ENCODE assay signal across 25 cellular contexts in the genomic region with DNA sequence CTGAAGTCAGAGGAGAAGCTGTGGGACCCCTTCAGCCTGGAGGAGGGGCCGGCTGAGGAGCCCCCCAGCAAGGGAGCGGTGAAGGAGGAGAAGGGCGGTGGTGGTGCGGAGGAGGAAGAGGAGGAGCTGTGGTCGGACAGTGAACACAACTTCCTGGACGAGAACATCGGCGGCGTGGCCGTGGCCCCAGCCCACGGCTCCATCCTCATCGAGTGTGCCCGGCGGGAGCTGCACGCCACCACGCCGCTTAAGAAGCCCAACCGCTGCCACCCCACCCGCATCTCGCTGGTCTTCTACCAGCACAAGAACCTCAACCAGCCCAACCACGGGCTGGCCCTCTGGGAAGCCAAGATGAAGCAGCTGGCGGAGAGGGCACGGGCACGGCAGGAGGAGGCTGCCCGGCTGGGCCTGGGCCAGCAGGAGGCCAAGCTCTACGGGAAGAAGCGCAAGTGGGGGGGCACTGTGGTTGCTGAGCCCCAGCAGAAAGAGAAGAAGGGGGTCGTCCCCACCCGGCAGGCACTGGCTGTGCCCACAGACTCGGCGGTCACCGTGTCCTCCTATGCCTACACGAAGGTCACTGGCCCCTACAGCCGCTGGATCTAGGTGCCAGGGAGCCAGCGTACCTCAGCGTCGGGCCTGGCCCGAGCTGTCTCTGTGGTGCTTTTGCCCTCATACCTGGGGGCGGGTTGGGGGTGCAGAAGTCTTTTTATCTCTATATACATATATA.
"Had no signal": no experiment of that assay in that cellular context is flagged by ENCODE, and none has a peak within 500 bp of the region (broad histone marks: within the 10 kb centered on the region; RNA-seq: fewer than 3 reads in every experiment).

No MANE protein-coding gene starts in this region.

- DNase-seq: cortex of kidney; dorsolateral prefrontal cortex; effector CD4-positive, alpha-beta T cell; foreskin keratinocyte; heart left ventricle; kidney; natural killer cell; sigmoid colon; stimulated activated CD4-positive, alpha-beta T cell treated with anti-CD3 and anti-CD28 coated beads, Interleukin-2, amount 100 ng/mL, for 24 hours; stimulated activated CD4-positive, alpha-beta T cell treated with anti-CD3 and anti-CD28 coated beads, Interleukin-4, amount 100 ng/mL, for 24 hours; upper lobe of right lung; uterus had no signal

- H3K4me3 ChIP-seq: dorsolateral prefrontal cortex, esophagus muscularis mucosa, gastroesophageal sphincter, heart left ventricle, hepatocyte, lung, sigmoid colon, thoracic aorta, tibial nerve, upper lobe of right lung, uterus had no signal

- H3K27me3 ChIP-seq: dorsolateral prefrontal cortex, esophagus muscularis mucosa, foreskin keratinocyte, gastroesophageal sphincter, heart left ventricle, hepatocyte, neutrophil, sigmoid colon, tibial nerve, upper lobe of right lung, uterus had no signal

- H3K4me1 ChIP-seq: esophagus muscularis mucosa, foreskin keratinocyte, gastroesophageal sphincter, heart left ventricle, parathyroid adenoma, sigmoid colon, tibial nerve, upper lobe of right lung, uterus had no signal

- H3K27ac Mint-ChIP-seq: memory B cell; progenitor cell of endocrine pancreas; stimulated activated memory B cell treated with anti-CD40 and anti-IgM and Interleukin-4, amounts not matched to agents 10 μg/mL and 1 μg/mL and 100 μg/mL, for 72 hours; stimulated activated naive CD8-positive, alpha-beta T cell treated with anti-CD3 and anti-CD28 coated beads, Interleukin-15, Interleukin-2, amounts not matched to agents 100 ng/mL and 50 ng/mL, for 24 hours had no signal

- H3K27ac ChIP-seq: esophagus muscularis mucosa, foreskin keratinocyte, gastroesophageal sphincter, heart left ventricle, hepatocyte, neutrophil, parathyroid adenoma, sigmoid colon, thoracic aorta, tibial nerve, uterus had no signal

- ATAC-seq: foreskin keratinocyte; gastroesophageal sphincter; left lobe of liver; natural killer cell; stimulated activated memory B cell treated with anti-CD40 and anti-IgM and Interleukin-4, amounts not matched to agents 10 μg/mL and 1 μg/mL and 100 μg/mL, for 72 hours had no signal

- H3K9me3 Mint-ChIP-seq: memory B cell; natural killer cell; stimulated activated memory B cell treated with anti-CD40 and anti-IgM and Interleukin-4, amounts not matched to agents 10 μg/mL and 1 μg/mL and 100 μg/mL, for 72 hours; stimulated activated naive CD8-positive, alpha-beta T cell treated with anti-CD3 and anti-CD28 coated beads, Interleukin-15, Interleukin-2, amounts not matched to agents 100 ng/mL and 50 ng/mL, for 24 hours had no signal

- H3K27me3 Mint-ChIP-seq: memory B cell; progenitor cell of endocrine pancreas; stimulated activated memory B cell treated with anti-CD40 and anti-IgM and Interleukin-4, amounts not matched to agents 10 μg/mL and 1 μg/mL and 100 μg/mL, for 72 hours; stimulated activated naive CD8-positive, alpha-beta T cell treated with anti-CD3 and anti-CD28 coated beads, Interleukin-15, Interleukin-2, amounts not matched to agents 100 ng/mL and 50 ng/mL, for 24 hours had no signal

- H3K36me3 Mint-ChIP-seq: natural killer cell had no signal

- H3K4me3 Mint-ChIP-seq: memory B cell; natural killer cell; stimulated activated memory B cell treated with anti-CD40 and anti-IgM and Interleukin-4, amounts not matched to agents 10 μg/mL and 1 μg/mL and 100 μg/mL, for 72 hours; stimulated activated naive CD8-positive, alpha-beta T cell treated with anti-CD3 and anti-CD28 coated beads, Interleukin-15, Interleukin-2, amounts not matched to agents 100 ng/mL and 50 ng/mL, for 24 hours had no signal

- H3K4me1 Mint-ChIP-seq: memory B cell; stimulated activated memory B cell treated with anti-CD40 and anti-IgM and Interleukin-4, amounts not matched to agents 10 μg/mL and 1 μg/mL and 100 μg/mL, for 72 hours had no signal

- H3K36me3 ChIP-seq: uterus had no signal

- H3K9me3 ChIP-seq: esophagus muscularis mucosa, gastroesophageal sphincter, heart left ventricle, neutrophil, sigmoid colon, thoracic aorta, tibial nerve, upper lobe of right lung, uterus had no signal
